In the genomic region with DNA sequence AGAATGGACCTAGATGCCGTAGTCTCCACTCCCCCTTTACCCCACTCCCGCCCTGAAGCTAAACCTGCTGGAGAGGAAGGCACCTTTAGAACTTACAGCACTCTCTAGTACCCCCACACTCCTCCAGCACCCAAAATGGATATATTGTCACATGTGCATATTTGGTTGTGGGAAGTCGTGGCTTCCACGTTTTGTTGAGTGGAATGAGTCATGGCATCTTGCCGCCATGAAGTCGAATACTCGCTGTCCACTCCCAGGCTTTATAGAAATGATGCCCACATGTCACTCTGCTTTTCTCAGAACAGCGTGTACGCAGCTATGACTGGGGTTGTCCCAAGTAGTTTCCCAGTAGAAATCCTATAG, we compare ENCODE assay signal across 7 cellular contexts. TPM values are rescaled to one million over a fixed set of nuclear protein-coding genes. Genes with fewer than 3 reads are reported as not detected.
DNase-seq lines count a peak whose midpoint lies in the region; ATAC-seq and TF ChIP-seq lines count a peak whose summit lies in the region.

No MANE protein-coding gene starts in this region.

- H3K36me3 Mint-ChIP-seq in activated CD4-positive, alpha-beta T cell treated with anti-CD3 and anti-CD28 coated beads for 36 hours (ENCODE audit: low read depth) = peaks cover 38% of the 10 kb centered on the region
- H3K36me3 Mint-ChIP-seq in endothelial cell (ENCODE audit: low read depth, unreplicated experiment) = peaks cover 21% of the 10 kb centered on the region
- H3K36me3 Mint-ChIP-seq in stimulated activated naive CD8-positive, alpha-beta T cell treated with anti-CD3 and anti-CD28 coated beads, Interleukin-15, Interleukin-2, amounts not matched to agents 100 ng/mL and 50 ng/mL, for 24 hours (ENCODE audit: low read depth) = peaks cover 40% of the 10 kb centered on the region

- intact Hi-C loops in activated CD4-positive, alpha-beta T cell treated with anti-CD3 and anti-CD28 coated beads for 36 hours (cut with DNase I, micrococcal nuclease) = loop anchor here (1.0 to 10.0 kb wide), 12 partner anchors 28 to 1914 kb away; partner anchors contain the start of genes OTUD4 (in 2 of the 2), USP38 (in 2 of the 2), MMAA (in 1 of the 2) and SLC10A7 (in 1 of the 2)

- TF ChIP-seq CTCF in GM10266 (IDR thresholded peaks at IDR 0.05; ENCODE audit: control insufficient read depth, insufficient read depth, low read depth, missing control alignments) = no peak
- TF ChIP-seq CTCF in LNCaP clone FGC (IDR thresholded peaks at IDR 0.05; ENCODE audit: control insufficient read depth, extremely low read depth, insufficient read depth) = no peak
- no peak for TF ChIP-seq CTCF in endothelial cell (IDR thresholded peaks at IDR 0.05; ENCODE audit: unreplicated experiment)

- H3K9me3 ChIP-seq in mucosa of rectum (ENCODE audit: control insufficient read depth in 2 of 2, low read length in 2 of 2) = no peaks in the 10 kb centered on the region

- H3K27ac Mint-ChIP-seq in activated CD4-positive, alpha-beta T cell treated with anti-CD3 and anti-CD28 coated beads for 36 hours = peak overlapping the region; percentile 99
- peak overlapping the region; percentile 90 for H3K27ac Mint-ChIP-seq in endothelial cell (ENCODE audit: unreplicated experiment)
- H3K27ac Mint-ChIP-seq in stimulated activated naive CD8-positive, alpha-beta T cell treated with anti-CD3 and anti-CD28 coated beads, Interleukin-15, Interleukin-2, amounts not matched to agents 100 ng/mL and 50 ng/mL, for 24 hours = peak overlapping the region; percentile 99

- H3K36me3 ChIP-seq in mucosa of rectum (ENCODE audit: control insufficient read depth in 2 of 2, insufficient read depth in 2 of 2, low read length in 2 of 2) = peaks cover 13 to 15% of the 10 kb centered on the region in 2 donors

- peaks cover 26% of the 10 kb centered on the region for H3K4me1 Mint-ChIP-seq in activated CD4-positive, alpha-beta T cell treated with anti-CD3 and anti-CD28 coated beads for 36 hours
- H3K4me1 Mint-ChIP-seq in endothelial cell (ENCODE audit: unreplicated experiment) = peaks cover 23% of the 10 kb centered on the region
- H3K4me1 Mint-ChIP-seq in stimulated activated naive CD8-positive, alpha-beta T cell treated with anti-CD3 and anti-CD28 coated beads, Interleukin-15, Interleukin-2, amounts not matched to agents 100 ng/mL and 50 ng/mL, for 24 hours (ENCODE audit: low read depth) = peaks cover 34% of the 10 kb centered on the region

- H3K27ac ChIP-seq in mucosa of rectum (ENCODE audit: low read depth in 2 of 2, low read length in 2 of 2) = peak overlapping the region; percentile 85 to 91

- CTCF ChIA-PET in activated CD4-positive, alpha-beta T cell treated with anti-CD3 and anti-CD28 coated beads for 36 hours (lab: Charles Lee) = interaction anchor here (0.7 to 2.1 kb wide), 8 partner anchors 14 to 1958 kb away, joined by 3 to 8 read pairs (median 4); no protein-coding TSS in a partner anchor

- H3K9ac ChIP-seq in mucosa of rectum (ENCODE audit: low read depth in 1 of 2, low read length in 2 of 2) = peak overlapping the region; percentile 84 to 85

- H3K4me1 ChIP-seq in mucosa of rectum (ENCODE audit: control insufficient read depth in 2 of 2, insufficient read depth in 2 of 2, low read length in 2 of 2) = peaks cover 10 to 19% of the 10 kb centered on the region in 2 donors

- POLR2A ChIA-PET in activated CD4-positive, alpha-beta T cell treated with anti-CD3 and anti-CD28 coated beads for 36 hours (lab: Charles Lee) = interaction anchor here (0.6 to 1.2 kb wide), 7 partner anchors 27 to 1291 kb away, joined by 3 to 5 read pairs (median 4); no protein-coding TSS in a partner anchor

- peak; percentile 47 for ATAC-seq in activated CD4-positive, alpha-beta T cell treated with anti-CD3 and anti-CD28 coated beads for 36 hours

- H3K27me3 Mint-ChIP-seq in activated CD4-positive, alpha-beta T cell treated with anti-CD3 and anti-CD28 coated beads for 36 hours = no peaks in the 10 kb centered on the region
- peaks cover 6% of the 10 kb centered on the region for H3K27me3 Mint-ChIP-seq in endothelial cell (ENCODE audit: unreplicated experiment)
- no peaks in the 10 kb centered on the region for H3K27me3 Mint-ChIP-seq in stimulated activated naive CD8-positive, alpha-beta T cell treated with anti-CD3 and anti-CD28 coated beads, Interleukin-15, Interleukin-2, amounts not matched to agents 100 ng/mL and 50 ng/mL, for 24 hours

- H3K4me3 ChIP-seq in LNCaP clone FGC (ENCODE audit: low read depth, low read length) (peak overlapping the region; percentile 76), mucosa of rectum (ENCODE audit: low read length in 2 of 2) (peak overlapping the region; percentile 83 to 92)

- H3K4me3 Mint-ChIP-seq in activated CD4-positive, alpha-beta T cell treated with anti-CD3 and anti-CD28 coated beads for 36 hours = peak overlapping the region; percentile 97
- H3K4me3 Mint-ChIP-seq in endothelial cell (ENCODE audit: unreplicated experiment) = peak overlapping the region; percentile 99
- H3K4me3 Mint-ChIP-seq in stimulated activated naive CD8-positive, alpha-beta T cell treated with anti-CD3 and anti-CD28 coated beads, Interleukin-15, Interleukin-2, amounts not matched to agents 100 ng/mL and 50 ng/mL, for 24 hours = peak overlapping the region; percentile 92

- no peaks in the 10 kb centered on the region for H3K27me3 ChIP-seq in mucosa of rectum (ENCODE audit: control insufficient read depth in 2 of 2, insufficient read depth in 2 of 2, low read length in 2 of 2)

- DNase-seq in GM10266 (ENCODE audit: extremely low spot score) (peak; percentile 32), H4 (ENCODE audit: low spot score) (peak; percentile 24), LNCaP clone FGC (ENCODE audit: low read depth) (no peak), endothelial cell (ENCODE audit: low spot score) (no peak)
- DNase-seq in activated CD4-positive, alpha-beta T cell treated with anti-CD3 and anti-CD28 coated beads for 36 hours = peak; percentile 65

- no peaks in the 10 kb centered on the region for H3K9me3 Mint-ChIP-seq in activated CD4-positive, alpha-beta T cell treated with anti-CD3 and anti-CD28 coated beads for 36 hours (ENCODE audit: low read depth)
- no peaks in the 10 kb centered on the region for H3K9me3 Mint-ChIP-seq in endothelial cell (ENCODE audit: unreplicated experiment)
- no peaks in the 10 kb centered on the region for H3K9me3 Mint-ChIP-seq in stimulated activated naive CD8-positive, alpha-beta T cell treated with anti-CD3 and anti-CD28 coated beads, Interleukin-15, Interleukin-2, amounts not matched to agents 100 ng/mL and 50 ng/mL, for 24 hours

RNA-seq across cellular contexts. Expression of gene ABCE1, which starts 0.5 kb away (rescaled TPM):
- total RNA-seq in H4 (2014; rRNA removed; shearing (Covaris generic)) = 127 and 165 TPM in 2 replicates
- 100 to 1,000 TPM; 148 to 172 TPM for total RNA-seq in activated CD4-positive, alpha-beta T cell treated with anti-CD3 and anti-CD28 coated beads for 36 hours
- 41.7 TPM for total RNA-seq in endothelial cell (ENCODE audit: unreplicated experiment)

RNA-seq across cellular contexts. Expression of gene ANAPC10, which starts 0.7 kb away (rescaled TPM):
- total RNA-seq in H4 (2014; rRNA removed; shearing (Covaris generic)) = 32.3 and 38.2 TPM in 2 replicates
- total RNA-seq in activated CD4-positive, alpha-beta T cell treated with anti-CD3 and anti-CD28 coated beads for 36 hours = 10 to 100 TPM; 27.7 to 31.5 TPM
- 20.2 TPM for total RNA-seq in endothelial cell (ENCODE audit: unreplicated experiment)

Comparison
In these comparisons a context has a peak if more than half of its experiments do, and no peak if none do; other contexts are left out.
1. DNase-seq: peak in GM10266 (single experiment), H4 (single experiment) and activated CD4-positive, alpha-beta T cell treated with anti-CD3 and anti-CD28 coated beads for 36 hours (single experiment); none in LNCaP clone FGC (single experiment) and endothelial cell (single experiment).
2. Peak in every context shown above with its lines, with median percentiles within 50 percentile points of each other: H3K27ac Mint-ChIP-seq and H3K4me3 Mint-ChIP-seq.